ENCODE assay signal across 16 cellular contexts in genomic region chr9:136153381-136154065, GRCh38. TPM values are rescaled to one million over a fixed set of nuclear protein-coding genes. Genes with fewer than 3 reads are reported as not detected.
DNase-seq lines count a peak whose midpoint lies in the region; ATAC-seq, FAIRE-seq and TF ChIP-seq lines count a peak whose summit lies in the region.
"Had no signal": no experiment of that assay in that cellular context is flagged by ENCODE, and none has a peak within 500 bp of the region (broad histone marks: within the 10 kb centered on the region; RNA-seq: fewer than 3 reads in every experiment).

No MANE protein-coding gene starts in this region.

- H3K9ac ChIP-seq in K562 (ENCODE audit: insufficient read depth in 1 of 2, low read depth in 2 of 2, low read length in 2 of 2) = no peak overlapping the region

- H3K4me1 ChIP-seq in right atrium auricular region = no peaks in the 10 kb centered on the region
- H3K4me1 ChIP-seq in K562 (replicated peaks in 1 of 2; ENCODE audit: control insufficient read depth in 2 of 2, insufficient read depth in 2 of 2, low read length in 2 of 2) = peaks cover 0 to 42% of the 10 kb centered on the region in 2 experiments; a peak in 2 of 5 replicates

- no peak overlapping the region for H3K4me2 ChIP-seq in K562 (ENCODE audit: insufficient read depth, low read length)
- H3K4me2 ChIP-seq: PC-9 had no signal

- H3K27me3 ChIP-seq in right atrium auricular region (no peaks in the 10 kb centered on the region), K562 (ENCODE audit: control insufficient read depth in 2 of 2, insufficient read depth in 2 of 2, low read length in 2 of 2) (peaks cover 37 to 45% of the 10 kb centered on the region in 2 experiments)

- H3K4me3 ChIP-seq in right atrium auricular region (no peak overlapping the region), K562 (no peak overlapping the region)
- H3K4me3 ChIP-seq: PC-9 had no signal

- H3K27ac ChIP-seq in right atrium auricular region = no peak overlapping the region
- no peak overlapping the region for H3K27ac ChIP-seq in K562 (ENCODE audit: extremely low read depth, low read depth, low read length)
- H3K27ac ChIP-seq: PC-9 had no signal

- H3K36me3 Mint-ChIP-seq in stimulated activated memory B cell treated with anti-CD40 and anti-IgM and Interleukin-4, amounts not matched to agents 10 μg/mL and 1 μg/mL and 100 μg/mL, for 72 hours = no peaks in the 10 kb centered on the region
- H3K36me3 Mint-ChIP-seq: CD4-positive, CD25-positive, alpha-beta regulatory T cell had no signal

- H3K4me3 Mint-ChIP-seq in stimulated activated memory B cell treated with anti-CD40 and anti-IgM and Interleukin-4, amounts not matched to agents 10 μg/mL and 1 μg/mL and 100 μg/mL, for 72 hours = no peak overlapping the region
- H3K4me3 Mint-ChIP-seq: CD4-positive, CD25-positive, alpha-beta regulatory T cell had no signal

- intact Hi-C loops in Right ventricle myocardium superior (cut with DNase I) = no loop called here
- intact Hi-C loops in K562 (cut with micrococcal nuclease) = no loop called here

- peaks cover 2% of the 10 kb centered on the region for H3K9me1 ChIP-seq in K562 (ENCODE audit: control insufficient read depth, insufficient read depth, low read length)

- BruUV-seq in K562 (replicated peaks; lab: Mats Ljungman, UMichigan) = no TSS peak

- peaks cover 4% of the 10 kb centered on the region; the same call in 1 of the 2 replicates for H4K20me1 ChIP-seq in K562 (replicated peaks; ENCODE audit: control insufficient read depth, insufficient read depth, low read length)

- DNase-seq in Right ventricle myocardium superior = peak; percentile 30
- no peak for DNase-seq in right atrium auricular region (ENCODE audit: low spot score)
- DNase-seq in K562 (ENCODE audit: extremely low read depth in 1 of 4, low spot score in 3 of 4) = no peak
- DNase-seq: ACHN; CD4-positive, CD25-positive, alpha-beta regulatory T cell; NCI-H1417; NCI-H2029 treated with DMSO at 0.1 percent for 48 hours; NCI-H524; SHP77 treated with DMSO at 0.1 percent for 48 hours had no signal

- H3K27me3 Mint-ChIP-seq in stimulated activated memory B cell treated with anti-CD40 and anti-IgM and Interleukin-4, amounts not matched to agents 10 μg/mL and 1 μg/mL and 100 μg/mL, for 72 hours = peaks cover 46% of the 10 kb centered on the region

- no peak overlapping the region for H3K27ac Mint-ChIP-seq in stimulated activated memory B cell treated with anti-CD40 and anti-IgM and Interleukin-4, amounts not matched to agents 10 μg/mL and 1 μg/mL and 100 μg/mL, for 72 hours
- H3K27ac Mint-ChIP-seq: CD4-positive, CD25-positive, alpha-beta regulatory T cell had no signal

- H3K36me3 ChIP-seq in right atrium auricular region (no peaks in the 10 kb centered on the region), K562 (ENCODE audit: control insufficient read depth, insufficient read depth, low read length) (no peaks in the 10 kb centered on the region)

- H3K9me3 Mint-ChIP-seq in stimulated activated memory B cell treated with anti-CD40 and anti-IgM and Interleukin-4, amounts not matched to agents 10 μg/mL and 1 μg/mL and 100 μg/mL, for 72 hours = no peaks in the 10 kb centered on the region
- H3K9me3 Mint-ChIP-seq: CD4-positive, CD25-positive, alpha-beta regulatory T cell had no signal

- WGBS in K562 (ENCODE audit: insufficient coverage, low coverage, missing lambda C conversion rate) = 25% methylated on average over 21 of the region's 24 CpGs

- H3K9me3 ChIP-seq in right atrium auricular region (no peaks in the 10 kb centered on the region), K562 (replicated peaks; ENCODE audit: control insufficient read depth, insufficient read depth, low read depth, low read length) (no peaks in the 10 kb centered on the region)

- in situ Hi-C loops in K562 (cut with MboI) = no loop called here

- ATAC-seq in Right ventricle myocardium superior (ENCODE audit: poor library complexity) (no peak), K562 (peak; percentile 35; the same call in 1 of the 3 replicates), HG03565 (IDR thresholded peaks at IDR 0.05; ENCODE audit: unreplicated experiment) (no peak), HG03571 (IDR thresholded peaks at IDR 0.05; ENCODE audit: unreplicated experiment) (no peak)
- peak; percentile 2 for ATAC-seq in stimulated activated memory B cell treated with anti-CD40 and anti-IgM and Interleukin-4, amounts not matched to agents 10 μg/mL and 1 μg/mL and 100 μg/mL, for 72 hours

- TF ChIP-seq EP300 in Ishikawa (IDR thresholded peaks at IDR 0.05; ENCODE audit: borderline replicate concordance) (0 out of 2 replicates have a peak, but pooled peaks have one; percentile 23), K562 (IDR thresholded peaks at IDR 0.05; ENCODE audit: low read length) (no peak)

- POLR2A ChIA-PET in K562 (lab: Yijun Ruan, JAX) = interaction anchor here (1.2 to 1.4 kb wide), 2 partner anchors 12 to 35 kb away, joined by 3 read pairs; no protein-coding TSS in a partner anchor

- H2AFZ ChIP-seq in K562 (ENCODE audit: low read depth, low read length) = no peak overlapping the region
- H2AFZ ChIP-seq: PC-9 had no signal

- FAIRE-seq in K562 (lab: Jason Lieb, UNC) = no peak
- FAIRE-seq: H54 had no signal

- H3K79me2 ChIP-seq in K562 (ENCODE audit: control insufficient read depth, insufficient read depth, low read length) = no peaks in the 10 kb centered on the region

- CTCF ChIA-PET in K562 (lab: Yijun Ruan, JAX; ENCODE audit: low intra/inter-chr PET ratio) = no interaction called here

- H3K4me1 Mint-ChIP-seq in stimulated activated memory B cell treated with anti-CD40 and anti-IgM and Interleukin-4, amounts not matched to agents 10 μg/mL and 1 μg/mL and 100 μg/mL, for 72 hours = no peaks in the 10 kb centered on the region
- H3K4me1 Mint-ChIP-seq: CD4-positive, CD25-positive, alpha-beta regulatory T cell had no signal

- TF ChIP-seq CTCF in right atrium auricular region (IDR thresholded peaks at IDR 0.05) = no peak
- no peak for TF ChIP-seq CTCF in K562 (IDR thresholded peaks at IDR 0.05 in 2 of 3, conservative IDR thresholded peaks at IDR 0.05 in 1 of 3; ENCODE audit: insufficient read depth in 2 of 3, low read depth in 1 of 3, low read length in 3 of 3)

- TF ChIP-seq RAD21 in Ishikawa (IDR thresholded peaks at IDR 0.05; ENCODE audit: low read depth) = no peak
- TF ChIP-seq RAD21 in K562 (CRISPR knock-in tag; conservative IDR thresholded peaks at IDR 0.05 in 1 of 2, IDR thresholded peaks at IDR 0.05 in 1 of 2) = no peak

- TF ChIP-seq POLR2A in K562 (conservative IDR thresholded peaks at IDR 0.05) = no peak

RNA-seq across cellular contexts. Expression of gene TMEM250, which starts 34.8 kb away (rescaled TPM):
- 16.4 TPM for total RNA-seq in Right ventricle myocardium superior
- 10 to 100 TPM; 20.3 to 29.3 TPM for total RNA-seq in right atrium auricular region
- total RNA-seq in K562 (2011; cell fraction: chromatin; rRNA removed; ENCODE audit: low replicate concordance) = 9.3 and 37.6 TPM in 2 replicates
- 42.5 and 42.8 TPM in 2 replicates for total RNA-seq in K562 (2011; cell fraction: nucleolus; rRNA removed)
- total RNA-seq in K562 (2011; cell fraction: nucleoplasm; rRNA removed) = 19.5 and 20.3 TPM in 2 replicates
- total RNA-seq in K562 (2014; rRNA removed) = 44.6 and 51.3 TPM in 2 replicates
- total RNA-seq in K562 (2014; rRNA removed; fragmentation: Illumina TruSeq; extraction: Trizol) = 6.2 and 6.7 TPM in 2 replicates
- 21.6 and 23.3 TPM in 2 replicates for total RNA-seq in K562 (2015; rRNA removed; fragmentation: Illumina TruSeq; extraction: Trizol)
- 40.6 and 43.1 TPM in 2 replicates for total RNA-seq in K562 (2021)
- polyA plus RNA-seq in K562 (2011; rRNA removed) = 11.5 and 12.2 TPM in 2 replicates
- 15.5 and 50.0 TPM in 2 replicates for polyA plus RNA-seq in K562 (2011; cell fraction: cytosol; rRNA removed)
- polyA plus RNA-seq in K562 (2011; cell fraction: nucleus; rRNA removed) = 27.4 and 47.1 TPM in 2 replicates
- polyA plus RNA-seq in K562 (2012) = 27.5 and 33.5 TPM in 2 replicates
- polyA plus RNA-seq in K562 (2014; fragmentation: Illumina TruSeq; extraction: Trizol) = 9.8 and 16.8 TPM in 2 replicates
- under 1 TPM; 0.32 to 0.64 TPM for polyA plus RNA-seq in K562 (2014; fragmentation: Nextera tagmentation; extraction: Ambion mirVana)
- polyA plus RNA-seq in K562 (2014; rRNA removed) = 25.1 and 28.0 TPM in 2 replicates
- polyA minus RNA-seq in K562 (2011; rRNA and poly(A)+ RNA removed) = 4.9 and 9.2 TPM in 2 replicates
- polyA minus RNA-seq in K562 (2011; cell fraction: cytosol; rRNA and poly(A)+ RNA removed) = 18.4 and 21.8 TPM in 2 replicates
- 18.7 and 25.0 TPM in 2 replicates for polyA minus RNA-seq in K562 (2011; cell fraction: nucleus; rRNA and poly(A)+ RNA removed)

RNA-seq across cellular contexts. Expression of gene LHX3, which starts 51.4 kb away (rescaled TPM):
- total RNA-seq in Right ventricle myocardium superior (not detected), right atrium auricular region (under 1 TPM in 1 of 2 donors, not detected in 1; 0.16 TPM), K562 (2014; rRNA removed) (not detected in 2 replicates), K562 (2014; rRNA removed; fragmentation: Illumina TruSeq; extraction: Trizol) (not detected in 2 replicates), K562 (2015; rRNA removed; fragmentation: Illumina TruSeq; extraction: Trizol) (not detected in 2 replicates), K562 (2021) (0.09 TPM in 1 of 2 replicates, not detected in the other)
- total RNA-seq in K562 (2011; cell fraction: chromatin; rRNA removed; ENCODE audit: low replicate concordance) = 0.09 TPM in 1 of 2 replicates, not detected in the other
- total RNA-seq in K562 (2011; cell fraction: nucleolus; rRNA removed) = not detected in 2 replicates
- not detected in 2 replicates for total RNA-seq in K562 (2011; cell fraction: nucleoplasm; rRNA removed)
- polyA plus RNA-seq in K562 (2011; rRNA removed) (not detected in 2 replicates), K562 (2014; fragmentation: Illumina TruSeq; extraction: Trizol) (not detected in 2 replicates), K562 (2014; fragmentation: Nextera tagmentation; extraction: Ambion mirVana) (not detected), K562 (2014; rRNA removed) (not detected in 2 replicates)
- not detected in 2 replicates for polyA plus RNA-seq in K562 (2011; cell fraction: cytosol; rRNA removed)
- 0.04 TPM in 1 of 2 replicates, not detected in the other for polyA plus RNA-seq in K562 (2011; cell fraction: nucleus; rRNA removed)
- polyA plus RNA-seq in K562 (2012) = 0.91 TPM in 1 of 2 replicates, not detected in the other
- not detected in 2 replicates for polyA minus RNA-seq in K562 (2011; rRNA and poly(A)+ RNA removed)
- not detected in 2 replicates for polyA minus RNA-seq in K562 (2011; cell fraction: cytosol; rRNA and poly(A)+ RNA removed)
- not detected in 2 replicates for polyA minus RNA-seq in K562 (2011; cell fraction: nucleus; rRNA and poly(A)+ RNA removed)
- total RNA-seq: CD4-positive, CD25-positive, alpha-beta regulatory T cell; LHCN-M2 had no signal
- polyA plus RNA-seq: CD4-positive, CD25-positive, alpha-beta regulatory T cell had no signal

RNA-seq across cellular contexts. Expression of gene NACC2, which starts 58.4 kb away (rescaled TPM):
- total RNA-seq in Right ventricle myocardium superior (30.8 TPM), right atrium auricular region (10 to 100 TPM; 49.1 to 55.5 TPM), K562 (2014; rRNA removed) (16.6 and 21.1 TPM in 2 replicates), K562 (2014; rRNA removed; fragmentation: Illumina TruSeq; extraction: Trizol) (4.4 and 4.8 TPM in 2 replicates), K562 (2015; rRNA removed; fragmentation: Illumina TruSeq; extraction: Trizol) (9.9 and 10.1 TPM in 2 replicates), K562 (2021) (22.2 and 25.1 TPM in 2 replicates)
- total RNA-seq in K562 (2011; cell fraction: chromatin; rRNA removed; ENCODE audit: low replicate concordance) = 15.2 and 27.2 TPM in 2 replicates
- total RNA-seq in K562 (2011; cell fraction: nucleolus; rRNA removed) = 17.0 and 18.7 TPM in 2 replicates
- 10.7 and 13.6 TPM in 2 replicates for total RNA-seq in K562 (2011; cell fraction: nucleoplasm; rRNA removed)
- polyA plus RNA-seq in K562 (2011; rRNA removed) (5.6 TPM in 2 replicates), K562 (2014; fragmentation: Illumina TruSeq; extraction: Trizol) (5.2 and 8.0 TPM in 2 replicates), K562 (2014; fragmentation: Nextera tagmentation; extraction: Ambion mirVana) (under 1 TPM; 0.70 to 0.73 TPM), K562 (2014; rRNA removed) (11.7 and 12.5 TPM in 2 replicates)
- polyA plus RNA-seq in K562 (2011; cell fraction: cytosol; rRNA removed) = 7.2 and 16.2 TPM in 2 replicates
- 14.6 and 26.1 TPM in 2 replicates for polyA plus RNA-seq in K562 (2011; cell fraction: nucleus; rRNA removed)
- polyA plus RNA-seq in K562 (2012) = 9.1 and 10.5 TPM in 2 replicates
- polyA minus RNA-seq in K562 (2011; rRNA and poly(A)+ RNA removed) = 5.4 and 11.8 TPM in 2 replicates
- polyA minus RNA-seq in K562 (2011; cell fraction: cytosol; rRNA and poly(A)+ RNA removed) = 12.6 and 13.9 TPM in 2 replicates
- polyA minus RNA-seq in K562 (2011; cell fraction: nucleus; rRNA and poly(A)+ RNA removed) = 5.9 and 6.5 TPM in 2 replicates

Comparison
In these comparisons a context has a peak if more than half of its experiments do, and no peak if none do; other contexts are left out.
1. ATAC-seq: peak in K562 (single experiment) and stimulated activated memory B cell treated with anti-CD40 and anti-IgM and Interleukin-4, amounts not matched to agents 10 μg/mL and 1 μg/mL and 100 μg/mL, for 72 hours (single experiment); none in Right ventricle myocardium superior (single experiment), HG03565 (single experiment) and HG03571 (single experiment).